Comparison of ENCODE assay signal across 28 cellular contexts in genomic region chr9:35754264-35754663, GRCh38. TPM values are rescaled to one million over a fixed set of nuclear protein-coding genes. Genes with fewer than 3 reads are reported as not detected.
DNase-seq lines count a peak whose midpoint lies in the region; ATAC-seq, FAIRE-seq and TF ChIP-seq lines count a peak whose summit lies in the region.
"Had no signal": no experiment of that assay in that cellular context is flagged by ENCODE, and none has a peak within 500 bp of the region (broad histone marks: within the 10 kb centered on the region; RNA-seq: fewer than 3 reads in every experiment).

TSS of gene MSMP (minus strand) at chr9:35754276. CDS start at chr9:35754129, 147 bp downstream.

- TF ChIP-seq POLR2A in endothelial cell of umbilical vein (IDR thresholded peaks at IDR 0.05; ENCODE audit: low read depth, low read length) = no peak

- H2AFZ ChIP-seq in PC-3 (ENCODE audit: low read length) (no peak within 1 kb of the TSS), endothelial cell of umbilical vein (ENCODE audit: low read depth, low read length) (no peak within 1 kb of the TSS)

- H3K4me3 Mint-ChIP-seq in activated CD4-positive, alpha-beta T cell treated with anti-CD3 and anti-CD28 coated beads, Interleukin-2, amount 10 ng/mL, durations not matched to agents 7 days and 5 days = no peak within 1 kb of the TSS
- H3K4me3 Mint-ChIP-seq: WTC11 had no signal

- peak within 1 kb of the TSS; percentile 52 for H3K27ac Mint-ChIP-seq in activated CD4-positive, alpha-beta T cell treated with anti-CD3 and anti-CD28 coated beads, Interleukin-2, amount 10 ng/mL, durations not matched to agents 7 days and 5 days
- H3K27ac Mint-ChIP-seq: activated T-helper 2 cell treated with anti-CD3 and anti-CD28 coated beads, Interferon-gamma antibody, Interleukin-2, Interleukin-4, amounts not matched to agents 10 μg/mL and 5 μg/mL and 100 μg/mL, durations not matched to agents 14 hours and 24 hours and 36 hours; WTC11 had no signal

- POLR2A ChIA-PET in activated CD4-positive, alpha-beta T cell treated with anti-CD3 and anti-CD28 coated beads, Interleukin-2, amount 10 ng/mL, durations not matched to agents 7 days and 5 days (lab: Charles Lee) = no interaction called here
- POLR2A ChIA-PET in PC-3 (lab: Charles Lee; ENCODE audit: unreplicated experiment) (interaction anchor here (0.6 kb wide), 1 partner anchor 124 kb away, joined by 3 read pairs; no protein-coding TSS in a partner anchor), endothelial cell of umbilical vein (lab: Charles Lee) (no interaction called here)

- H3K9ac ChIP-seq in PC-3 (ENCODE audit: low read length) (no peak within 1 kb of the TSS), endothelial cell of umbilical vein (replicated peaks; ENCODE audit: extremely low read depth, insufficient read depth, low read length) (peak within 1 kb of the TSS; percentile 25)

- no peaks in the 10 kb centered on the region for H3K27me3 Mint-ChIP-seq in activated CD4-positive, alpha-beta T cell treated with anti-CD3 and anti-CD28 coated beads, Interleukin-2, amount 10 ng/mL, durations not matched to agents 7 days and 5 days

- peaks cover 32% of the 10 kb centered on the region for H3K79me2 ChIP-seq in PC-3 (ENCODE audit: low read length)
- H3K79me2 ChIP-seq in endothelial cell of umbilical vein (ENCODE audit: control insufficient read depth, insufficient read depth, low read length) = peaks cover 7% of the 10 kb centered on the region

- H3K4me3 ChIP-seq in PC-3 (ENCODE audit: low read length) = no peak within 1 kb of the TSS
- H3K4me3 ChIP-seq in endothelial cell of umbilical vein (replicated peaks in 1 of 3; ENCODE audit: insufficient read depth in 1 of 3, low read depth in 1 of 3, low read length in 3 of 3) = no peak within 1 kb of the TSS
- H3K4me3 ChIP-seq in small intestine (ENCODE audit: low read depth in 1 of 2, low read length in 2 of 2) = no peak within 1 kb of the TSS
- H3K4me3 ChIP-seq: heart right ventricle, lower lobe of right lung, MG63, sigmoid colon, SJCRH30, suprapubic skin had no signal

- CTCF ChIA-PET in activated CD4-positive, alpha-beta T cell treated with anti-CD3 and anti-CD28 coated beads, Interleukin-2, amount 10 ng/mL, durations not matched to agents 7 days and 5 days (lab: Charles Lee) = interaction anchor here (1.6 to 4.2 kb wide), 4 partner anchors 11 to 26 kb away, joined by 3 to 38 read pairs (median 11); partner anchors contain the start of genes CREB3 and TLN1
- CTCF ChIA-PET in PC-3 (lab: Charles Lee) (no interaction called here), endothelial cell of umbilical vein (lab: Charles Lee) (interaction anchor here (0.8 to 3.5 kb wide), 12 partner anchors 10 to 128 kb away, joined by 3 to 24 read pairs (median 8); partner anchors contain the start of genes CCDC107, CREB3, NPR2 and RMRP)

- H3K4me1 Mint-ChIP-seq in activated CD4-positive, alpha-beta T cell treated with anti-CD3 and anti-CD28 coated beads, Interleukin-2, amount 10 ng/mL, durations not matched to agents 7 days and 5 days = peaks cover 52% of the 10 kb centered on the region

- H3K36me3 ChIP-seq in PC-3 (ENCODE audit: low read depth, low read length) (no peaks in the 10 kb centered on the region), endothelial cell of umbilical vein (ENCODE audit: control insufficient read depth in 2 of 2, extremely low read depth in 1 of 2, insufficient read depth in 2 of 2, low read length in 2 of 2) (peaks cover 0 to 2% of the 10 kb centered on the region in 2 experiments), small intestine (ENCODE audit: control insufficient read depth in 2 of 2, insufficient read depth in 2 of 2, low read length in 2 of 2) (peaks cover 4 to 13% of the 10 kb centered on the region in 2 donors)

- H3K9me3 Mint-ChIP-seq in activated CD4-positive, alpha-beta T cell treated with anti-CD3 and anti-CD28 coated beads, Interleukin-2, amount 10 ng/mL, durations not matched to agents 7 days and 5 days = no peaks in the 10 kb centered on the region
- H3K9me3 Mint-ChIP-seq: activated T-helper 2 cell treated with anti-CD3 and anti-CD28 coated beads, Interferon-gamma antibody, Interleukin-2, Interleukin-4, amounts not matched to agents 10 μg/mL and 5 μg/mL and 100 μg/mL, durations not matched to agents 14 hours and 24 hours and 36 hours; WTC11 had no signal

- no peak for TF ChIP-seq CTCF in PC-3 (conservative IDR thresholded peaks at IDR 0.05; ENCODE audit: low read depth, low read length)
- peak in 1 of 2 donors; percentile 5 for TF ChIP-seq CTCF in endothelial cell of umbilical vein (IDR thresholded peaks at IDR 0.05; ENCODE audit: extremely low read depth in 1 of 2, insufficient read depth in 1 of 2, low read depth in 1 of 2, low read length in 2 of 2)

- H3K27ac ChIP-seq in PC-3 (ENCODE audit: low read length) = no peak within 1 kb of the TSS
- H3K27ac ChIP-seq in endothelial cell of umbilical vein (ENCODE audit: insufficient read depth, low read depth, low read length) = peak within 1 kb of the TSS; percentile 97
- no peak within 1 kb of the TSS for H3K27ac ChIP-seq in small intestine (ENCODE audit: low read depth in 1 of 2, low read length in 1 of 2)
- H3K27ac ChIP-seq: lower lobe of right lung, sigmoid colon, SJCRH30, suprapubic skin had no signal

- H3K9me3 ChIP-seq in PC-3 (ENCODE audit: low read length) (no peaks in the 10 kb centered on the region), endothelial cell of umbilical vein (replicated peaks; ENCODE audit: control insufficient read depth, insufficient read depth, low read length) (no peaks in the 10 kb centered on the region), small intestine (ENCODE audit: control insufficient read depth, low read depth) (no peaks in the 10 kb centered on the region)
- H3K9me3 ChIP-seq: Caco-2, heart right ventricle, lower lobe of right lung, MG63, sigmoid colon, SJCRH30, suprapubic skin had no signal

- no peaks in the 10 kb centered on the region for H3F3A ChIP-seq in PC-3 (ENCODE audit: low read length, unreplicated experiment)

- WGBS in small intestine, 3 donors = 53 to 61% (median 56%) methylated on average over 3 of the region's 3 CpGs

- H3K27me3 ChIP-seq in PC-3 (ENCODE audit: low read length) = no peaks in the 10 kb centered on the region
- no peaks in the 10 kb centered on the region for H3K27me3 ChIP-seq in endothelial cell of umbilical vein (ENCODE audit: control insufficient read depth in 2 of 2, insufficient read depth in 2 of 2, low read length in 2 of 2)
- no peaks in the 10 kb centered on the region for H3K27me3 ChIP-seq in small intestine (ENCODE audit: control insufficient read depth in 2 of 2, insufficient read depth in 2 of 2, low read length in 2 of 2)
- H3K27me3 ChIP-seq: heart right ventricle, MG63, sigmoid colon, SJCRH30, suprapubic skin had no signal

- peaks cover 39% of the 10 kb centered on the region for H3K4me1 ChIP-seq in PC-3 (ENCODE audit: insufficient read depth, low read length)
- H3K4me1 ChIP-seq in endothelial cell of umbilical vein (ENCODE audit: control insufficient read depth, extremely low read depth, insufficient read depth, low read length) = peaks cover 92% of the 10 kb centered on the region
- peaks cover 0 to 3% of the 10 kb centered on the region in 2 donors for H3K4me1 ChIP-seq in small intestine (ENCODE audit: control insufficient read depth in 2 of 2, insufficient read depth in 1 of 2, low read depth in 1 of 2, low read length in 1 of 2)

- no peaks in the 10 kb centered on the region for H4K20me1 ChIP-seq in PC-3 (ENCODE audit: low read length)
- no peaks in the 10 kb centered on the region for H4K20me1 ChIP-seq in endothelial cell of umbilical vein (replicated peaks; ENCODE audit: control insufficient read depth, extremely low read depth, insufficient read depth, low read length)

- H3K9me2 ChIP-seq in PC-3 (replicated peaks; ENCODE audit: low read length) = no peaks in the 10 kb centered on the region

- ATAC-seq in PC-3 = peak; percentile 35
- ATAC-seq in GM21390 (IDR thresholded peaks at IDR 0.05; ENCODE audit: unreplicated experiment) = no peak
- ATAC-seq: esophagus mucosa, heart right ventricle, lower lobe of right lung, WTC11 had no signal

- H3K4me2 ChIP-seq in PC-3 (ENCODE audit: low read length) = no peak within 1 kb of the TSS
- H3K4me2 ChIP-seq in endothelial cell of umbilical vein (ENCODE audit: insufficient read depth, low read length) = peak within 1 kb of the TSS; percentile 18

- H3K36me3 Mint-ChIP-seq in activated CD4-positive, alpha-beta T cell treated with anti-CD3 and anti-CD28 coated beads, Interleukin-2, amount 10 ng/mL, durations not matched to agents 7 days and 5 days (ENCODE audit: low read depth) = peaks cover 22% of the 10 kb centered on the region

- intact Hi-C loops in PC-3 (cut with micrococcal nuclease) = loop anchor here (2.0 kb wide), 1 partner anchor 33 kb away; no protein-coding TSS in a partner anchor
- intact Hi-C loops in endothelial cell of umbilical vein (cut with micrococcal nuclease) = no loop called here

- BruUV-seq in PC-3 (replicated peaks; lab: Mats Ljungman, UMichigan) = no TSS peak
- BruUV-seq in endothelial cell of umbilical vein (replicated peaks; lab: Mats Ljungman, UMichigan) = no TSS peak

- no peak for DNase-seq in activated CD4-positive, alpha-beta T cell treated with anti-CD3 and anti-CD28 coated beads, Interleukin-2, amount 10 ng/mL, durations not matched to agents 7 days and 5 days
- no peak for DNase-seq in activated CD4-positive, alpha-beta T cell treated with anti-CD3 and anti-CD28 coated beads, Interleukin-2, amount 50 U/mL, for 48 hours
- DNase-seq in PC-3 (no peak), endothelial cell of umbilical vein (ENCODE audit: low read depth, low spot score) (peak; percentile 75), pulmonary artery endothelial cell (ENCODE audit: low read depth, low spot score) (no peak), small intestine (no peak)
- DNase-seq in stimulated activated CD4-positive, alpha-beta T cell treated with anti-CD3 and anti-CD28 coated beads, Interleukin-12 subunit alpha, Interleukin-12 subunit beta, amount 100 ng/mL, for 4 hours = no peak
- DNase-seq: 8988T; AML-193; Caco-2; effector CD8-positive, alpha-beta T cell; foreskin fibroblast; heart right ventricle; KG1; kidney glomerular epithelial cell; lower lobe of right lung; MG63; NCI-H2029; NCI-H226; sigmoid colon; SJCRH30; stimulated activated CD4-positive, alpha-beta T cell treated with anti-CD3 and anti-CD28 coated beads, Interleukin-15, amount 100 ng/mL, for 24 hours; stimulated activated naive CD4-positive, alpha-beta T cell had no signal

- dilution Hi-C loops in endothelial cell of umbilical vein (cut with MboI; ENCODE audit: extremely low pct_ligation_motif_present, low sequenced_read_pairs) = no loop called here

- FAIRE-seq in endothelial cell of umbilical vein (lab: Jason Lieb, UNC) (peak; percentile 91), small intestine (lab: Jason Lieb, UNC) (no peak)

- no peaks in the 10 kb centered on the region for H3K9me1 ChIP-seq in endothelial cell of umbilical vein (replicated peaks; ENCODE audit: control insufficient read depth, extremely low read depth, insufficient read depth, low read length)

RNA-seq across cellular contexts. Expression of gene MSMP, which starts in this region (rescaled TPM):
- total RNA-seq in activated CD4-positive, alpha-beta T cell treated with anti-CD3 and anti-CD28 coated beads, Interleukin-2, amount 10 ng/mL, durations not matched to agents 7 days and 5 days = not detected
- total RNA-seq in PC-3 (2014; rRNA removed) (145 and 149 TPM in 2 replicates), endothelial cell of umbilical vein (18.8 and 25.6 TPM in 2 replicates), pulmonary artery endothelial cell (8.5 and 23.2 TPM in 2 replicates)
- polyA plus RNA-seq in endothelial cell of umbilical vein (23.5 and 29.0 TPM in 2 replicates), small intestine (under 1 TPM in 1 of 3 donors, not detected in 2; 0.52 TPM)
- polyA plus RNA-seq in endothelial cell of umbilical vein (2011; cell fraction: cytosol; rRNA removed) = 27.7 and 40.2 TPM in 2 replicates
- polyA plus RNA-seq in endothelial cell of umbilical vein (2011; cell fraction: nucleus; rRNA removed) = 9.9 and 11.8 TPM in 2 replicates
- polyA plus RNA-seq in endothelial cell of umbilical vein (2012) = 10.2 and 29.9 TPM in 2 replicates
- polyA minus RNA-seq in endothelial cell of umbilical vein = 7.9 and 10.8 TPM in 2 replicates
- not detected for polyA minus RNA-seq in endothelial cell of umbilical vein (2011; cell fraction: cytosol; rRNA and poly(A)+ RNA removed)
- 1.5 and 2.1 TPM in 2 replicates for polyA minus RNA-seq in endothelial cell of umbilical vein (2011; cell fraction: nucleus; rRNA and poly(A)+ RNA removed)
- total RNA-seq: Caco-2, esophagus mucosa, lower lobe of right lung, sigmoid colon, SJCRH30, suprapubic skin had no signal

Comparison
In these comparisons a context has a peak if more than half of its experiments do, and no peak if none do; other contexts are left out.
1. RNA of gene MSMP (polyA plus RNA-seq): 9.9 to 40.2 TPM in endothelial cell of umbilical vein; 0.52 TPM in small intestine; every median in the first group is over 4 times any median in the second.